In the genomic region with DNA sequence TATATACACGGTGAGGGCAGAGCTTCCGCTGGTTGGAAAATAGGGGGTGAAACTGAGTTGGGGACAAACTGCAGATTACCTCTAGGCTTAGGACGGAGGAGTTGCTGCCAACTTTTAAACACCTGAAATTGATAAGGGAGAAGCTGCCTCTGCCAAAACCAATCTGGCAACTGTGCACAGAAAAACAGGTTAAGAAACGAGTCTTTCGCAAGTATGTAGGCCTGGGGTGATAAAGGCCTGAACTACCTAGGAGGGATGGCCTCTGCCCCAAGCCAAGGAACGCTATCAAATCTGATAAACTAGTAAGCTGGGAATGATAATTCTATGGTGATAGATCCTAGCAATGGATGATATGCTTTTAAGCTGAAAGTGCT, we compare ENCODE assay signal across 23 cellular contexts.
"Had no signal": no experiment of that assay in that cellular context is flagged by ENCODE, and none has a peak within 500 bp of the region (broad histone marks: within the 10 kb centered on the region; RNA-seq: fewer than 3 reads in every experiment).

No MANE protein-coding gene starts in this region.

- DNase-seq: activated CD4-positive, alpha-beta T cell treated with anti-CD3 and anti-CD28 coated beads for 1 hour; activated CD8-positive, alpha-beta memory T cell treated with anti-CD3 and anti-CD28 coated beads for 24 hours; activated CD8-positive, alpha-beta memory T cell treated with anti-CD3 and anti-CD28 coated beads, Interleukin-2, amount 50 U/mL, for 48 hours; activated effector memory CD4-positive, alpha-beta T cell treated with Interleukin-2 at 50 U/mL for 16 hours; activated naive CD4-positive, alpha-beta T cell treated with anti-CD3 and anti-CD28 coated beads, Interleukin-2, amount 10 ng/mL, durations not matched to agents 7 days and 5 days; activated naive CD8-positive, alpha-beta T cell treated with anti-CD3 and anti-CD28 coated beads, Interleukin-2, amount 50 U/mL, for 24 hours; activated T-cell treated with anti-CD3 and anti-CD28 coated beads, Interleukin-2, amount 50 U/mL, for 48 hours; aorta; dermis blood vessel endothelial cell; effector memory CD8-positive, alpha-beta T cell; foreskin fibroblast; left colon; mammary epithelial cell; small intestine; stimulated activated CD4-positive, alpha-beta T cell treated with anti-CD3 and anti-CD28 coated beads, Interleukin-15, amount 100 ng/mL, for 24 hours; stimulated activated CD4-positive, alpha-beta T cell treated with anti-CD3 and anti-CD28 coated beads, Interleukin-2, amount 100 ng/mL, for 48 hours; WERI-Rb-1 had no signal

- H3K4me3 ChIP-seq: breast epithelium, hepatocyte, right atrium auricular region, thoracic aorta had no signal

- H3K27ac ChIP-seq: breast epithelium, hepatocyte, thoracic aorta, WERI-Rb-1 had no signal

- H3K4me1 ChIP-seq: breast epithelium had no signal

- H3K9me3 ChIP-seq: breast epithelium, right atrium auricular region, thoracic aorta had no signal

- H3K27me3 ChIP-seq: breast epithelium, right atrium auricular region had no signal

- H3K9me3 Mint-ChIP-seq: activated naive CD4-positive, alpha-beta T cell treated with anti-CD3 and anti-CD28 coated beads, Interleukin-2, amount 10 ng/mL, durations not matched to agents 7 days and 5 days; activated naive CD8-positive, alpha-beta T cell treated with anti-CD3 and anti-CD28 coated beads, Interleukin-2, amount 50 U/mL, for 24 hours; stimulated activated naive CD8-positive, alpha-beta T cell treated with anti-CD3 and anti-CD28 coated beads, Interleukin-15, Interleukin-2, amounts not matched to agents 100 ng/mL and 50 ng/mL, for 24 hours had no signal

- H3K4me3 Mint-ChIP-seq: activated naive CD4-positive, alpha-beta T cell treated with anti-CD3 and anti-CD28 coated beads, Interleukin-2, amount 10 ng/mL, durations not matched to agents 7 days and 5 days; activated naive CD8-positive, alpha-beta T cell treated with anti-CD3 and anti-CD28 coated beads, Interleukin-2, amount 50 U/mL, for 24 hours; effector memory CD8-positive, alpha-beta T cell; stimulated activated naive CD8-positive, alpha-beta T cell treated with anti-CD3 and anti-CD28 coated beads, Interleukin-15, Interleukin-2, amounts not matched to agents 100 ng/mL and 50 ng/mL, for 24 hours had no signal

- H3K27ac Mint-ChIP-seq: activated naive CD4-positive, alpha-beta T cell treated with anti-CD3 and anti-CD28 coated beads, Interleukin-2, amount 10 ng/mL, durations not matched to agents 7 days and 5 days; activated naive CD8-positive, alpha-beta T cell treated with anti-CD3 and anti-CD28 coated beads, Interleukin-2, amount 50 U/mL, for 24 hours; effector memory CD8-positive, alpha-beta T cell; progenitor cell of endocrine pancreas; stimulated activated naive CD8-positive, alpha-beta T cell treated with anti-CD3 and anti-CD28 coated beads, Interleukin-15, Interleukin-2, amounts not matched to agents 100 ng/mL and 50 ng/mL, for 24 hours had no signal

- H3K36me3 Mint-ChIP-seq: activated naive CD4-positive, alpha-beta T cell treated with anti-CD3 and anti-CD28 coated beads, Interleukin-2, amount 10 ng/mL, durations not matched to agents 7 days and 5 days had no signal

- H3K36me3 ChIP-seq: breast epithelium, right atrium auricular region, thoracic aorta, WERI-Rb-1 had no signal

- ATAC-seq: activated naive CD8-positive, alpha-beta T cell treated with anti-CD3 and anti-CD28 coated beads, Interleukin-2, amount 50 U/mL, for 24 hours; effector memory CD8-positive, alpha-beta T cell; left colon had no signal
